Comparison of ENCODE assay signal across 22 cellular contexts in the genomic region with DNA sequence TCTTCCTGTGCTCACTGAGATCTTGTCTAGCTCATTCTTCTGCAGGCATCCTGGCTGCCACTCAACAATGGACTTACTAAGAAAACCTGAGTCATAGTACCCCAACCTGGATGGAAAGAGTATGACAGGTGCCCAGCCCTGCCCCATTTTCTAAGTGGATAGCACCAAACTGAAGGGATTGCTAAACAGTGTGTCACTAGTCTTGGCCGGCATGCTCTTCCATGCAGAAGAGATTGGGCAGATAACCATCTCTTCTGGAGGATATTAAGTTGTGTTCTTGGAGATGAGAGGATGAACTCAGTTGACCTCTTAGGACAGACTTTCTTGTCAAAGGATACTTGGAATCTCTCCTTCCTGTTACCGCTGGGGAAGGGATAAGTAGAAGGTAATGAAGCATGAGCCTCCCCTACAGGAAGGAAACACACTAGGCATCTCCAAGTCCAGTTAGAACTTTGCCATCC.
DNase-seq lines count a peak whose midpoint lies in the region; ATAC-seq and TF ChIP-seq lines count a peak whose summit lies in the region.
"Had no signal": no experiment of that assay in that cellular context is flagged by ENCODE, and none has a peak within 500 bp of the region (broad histone marks: within the 10 kb centered on the region; RNA-seq: fewer than 3 reads in every experiment).

No MANE protein-coding gene starts in this region.

- H3K23ac ChIP-seq in mesendoderm (ENCODE audit: low read length): no peak overlapping the region

- H3K79me2 ChIP-seq in mesendoderm (ENCODE audit: control insufficient read depth, insufficient read depth, low read length): no peaks in the 10 kb centered on the region

- no peak overlapping the region for H3K4me2 ChIP-seq in mesendoderm (ENCODE audit: low read length)

- no peaks in the 10 kb centered on the region for H3K9me3 ChIP-seq in WERI-Rb-1 (ENCODE audit: severe bottlenecking)
- H3K9me3 ChIP-seq: lower lobe of right lung had no signal

- no peak overlapping the region for H3K27ac ChIP-seq in WERI-Rb-1
- no peak overlapping the region for H3K27ac ChIP-seq in mesendoderm (ENCODE audit: low read depth, low read length)
- H3K27ac ChIP-seq: coronary artery, lower lobe of right lung had no signal

- peak; percentile 28; the same call in 1 of the 2 replicates for TF ChIP-seq CTCF in WERI-Rb-1 (IDR thresholded peaks at IDR 0.05; ENCODE audit: low read depth, low read length)

- H2BK5ac ChIP-seq in mesendoderm (ENCODE audit: low read length): no peak overlapping the region

- H3K27me3 ChIP-seq in WERI-Rb-1 (ENCODE audit: insufficient read depth, low read depth, severe bottlenecking) (peaks cover 19% of the 10 kb centered on the region), mesendoderm (ENCODE audit: insufficient read depth, low read length, poor library complexity) (no peaks in the 10 kb centered on the region)

- no peak overlapping the region for H4K8ac ChIP-seq in mesendoderm (ENCODE audit: low read depth, low read length)

- no peak overlapping the region for H2AK5ac ChIP-seq in mesendoderm (ENCODE audit: low read length)

- no peaks in the 10 kb centered on the region for H3K79me1 ChIP-seq in mesendoderm (ENCODE audit: low read length)

- no peak overlapping the region for H3K18ac ChIP-seq in mesendoderm (ENCODE audit: low read length)

- H3K36me3 ChIP-seq in WERI-Rb-1: no peaks in the 10 kb centered on the region
- H3K36me3 ChIP-seq in mesendoderm (ENCODE audit: control insufficient read depth, insufficient read depth, low read length): no peaks in the 10 kb centered on the region
- H3K36me3 ChIP-seq: lower lobe of right lung had no signal

- no peak overlapping the region for H3K4ac ChIP-seq in mesendoderm (ENCODE audit: low read depth, low read length)

- H2BK15ac ChIP-seq in mesendoderm (replicated peaks; ENCODE audit: low read depth): no peak overlapping the region

- peak; percentile 5 for DNase-seq in stimulated activated CD4-positive, alpha-beta T cell treated with anti-CD3 and anti-CD28 coated beads, Interleukin-15, amount 100 ng/mL, for 24 hours
- DNase-seq in stimulated activated CD4-positive, alpha-beta T cell treated with anti-CD3 and anti-CD28 coated beads, Interleukin-2, amount 100 ng/mL, for 48 hours: no peak
- DNase-seq in WERI-Rb-1 (no peak), mesendoderm (peak; percentile 54), iPS-NIHi11 (ENCODE audit: low spot score) (no peak), globus pallidus (ENCODE audit: low spot score) (no peak)
- DNase-seq in stimulated activated naive CD8-positive, alpha-beta T cell treated with anti-CD3 and anti-CD28 coated beads, Interleukin-15, Interleukin-2, amounts not matched to agents 100 U/mL and 50 U/mL, for 24 hours: no peak
- DNase-seq: activated CD4-positive, CD25-positive, alpha-beta regulatory T cell treated with anti-CD3 and anti-CD28 coated beads, Interleukin-2, amount 50 U/mL, for 72 hours; activated CD8-positive, alpha-beta memory T cell treated with anti-CD3 and anti-CD28 coated beads, Interleukin-2, amount 10 ng/mL, durations not matched to agents 7 days and 5 days; activated naive CD8-positive, alpha-beta T cell treated with anti-CD3 and anti-CD28 coated beads for 36 hours; CD4-positive, alpha-beta T cell; KBM-7; lower lobe of right lung; NCI-H187 treated with DMSO at 0.1 percent for 48 hours; NCI-H2227 treated with DMSO at 0.1 percent for 48 hours; NCI-H774; occipital lobe; right cardiac atrium had no signal

- no peak overlapping the region for H3K56ac ChIP-seq in mesendoderm (ENCODE audit: low read length)

- no peak overlapping the region for H3K4me3 ChIP-seq in WERI-Rb-1 (ENCODE audit: low read depth, low read length)
- H3K4me3 ChIP-seq in mesendoderm (ENCODE audit: low read length): no peak overlapping the region
- H3K4me3 ChIP-seq: coronary artery, lower lobe of right lung had no signal

- no CpG with 5 or more reads among the region's 2 CpGs for WGBS in mesendoderm (ENCODE audit: extremely low coverage, insufficient coverage, low lambda C conversion rate)

- ATAC-seq in stimulated activated naive CD8-positive, alpha-beta T cell treated with anti-CD3 and anti-CD28 coated beads, Interleukin-15, Interleukin-2, amounts not matched to agents 100 U/mL and 50 U/mL, for 24 hours: no peak
- ATAC-seq in GM18511 (IDR thresholded peaks at IDR 0.05; ENCODE audit: unreplicated experiment): no peak
- ATAC-seq: activated CD8-positive, alpha-beta memory T cell treated with anti-CD3 and anti-CD28 coated beads, Interleukin-2, amount 10 ng/mL, durations not matched to agents 7 days and 5 days; activated T-helper 17 cell treated with anti-CD3 and anti-CD28 coated beads, Interleukin-2, amount 50 U/mL, for 72 hours; lower lobe of right lung; right cardiac atrium; stimulated activated memory B cell treated with anti-CD40 and anti-IgM and Interleukin-4, amounts not matched to agents 10 μg/mL and 1 μg/mL and 100 μg/mL, for 72 hours had no signal

- H3K4me1 ChIP-seq in mesendoderm (ENCODE audit: control insufficient read depth, low read depth, low read length): no peaks in the 10 kb centered on the region
- H3K4me1 ChIP-seq: lower lobe of right lung had no signal

- H3K9ac ChIP-seq in mesendoderm (ENCODE audit: low read length): no peak overlapping the region

- H2BK120ac ChIP-seq in mesendoderm (ENCODE audit: low read depth, low read length): no peak overlapping the region

- no peak overlapping the region for H4K5ac ChIP-seq in mesendoderm (ENCODE audit: low read length)

Comparison
In these comparisons a context has a peak if more than half of its experiments do, and no peak if none do; other contexts are left out.
1. DNase-seq: peak in stimulated activated CD4-positive, alpha-beta T cell treated with anti-CD3 and anti-CD28 coated beads, Interleukin-15, amount 100 ng/mL, for 24 hours (single experiment) and mesendoderm (single experiment); none in stimulated activated CD4-positive, alpha-beta T cell treated with anti-CD3 and anti-CD28 coated beads, Interleukin-2, amount 100 ng/mL, for 48 hours (0 of 2), WERI-Rb-1 (single experiment), stimulated activated naive CD8-positive, alpha-beta T cell treated with anti-CD3 and anti-CD28 coated beads, Interleukin-15, Interleukin-2, amounts not matched to agents 100 U/mL and 50 U/mL, for 24 hours (single experiment), iPS-NIHi11 (single experiment) and globus pallidus (single experiment).